Comparison of ENCODE assay signal across 13 cellular contexts in the genomic region with DNA sequence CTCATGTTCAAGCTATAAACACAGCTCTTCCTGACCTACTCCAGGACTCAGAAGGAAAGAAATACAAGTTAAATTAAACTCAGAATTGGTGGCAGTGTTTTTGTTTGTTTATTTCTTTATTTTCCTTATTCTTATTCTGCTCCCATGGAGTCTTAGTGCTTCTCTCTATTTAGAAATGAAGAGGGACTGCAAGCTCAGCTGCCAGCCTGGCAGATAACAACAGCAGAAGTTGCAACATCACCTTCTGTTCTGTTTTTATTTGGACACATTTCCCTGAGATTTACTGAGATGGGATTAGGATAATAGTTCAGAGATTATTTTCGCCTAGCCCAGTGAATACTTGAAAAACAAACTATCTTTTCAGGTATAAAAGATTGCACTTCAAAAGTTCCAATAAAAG.
"Had no signal": no experiment of that assay in that cellular context is flagged by ENCODE, and none has a peak within 500 bp of the region (broad histone marks: within the 10 kb centered on the region; RNA-seq: fewer than 3 reads in every experiment).

No MANE protein-coding gene starts in this region.

- H3K27me3 ChIP-seq: ascending aorta, breast epithelium, hepatocyte, right lobe of liver had no signal

- H3K9me3 ChIP-seq: ascending aorta, breast epithelium, right lobe of liver had no signal

- H3K4me1 ChIP-seq: ascending aorta, breast epithelium, right lobe of liver had no signal

- H3K27ac ChIP-seq: ascending aorta, breast epithelium, epithelial cell of prostate, hepatocyte, right lobe of liver had no signal

- H3K36me3 ChIP-seq: ascending aorta, breast epithelium, right lobe of liver had no signal

- DNase-seq: activated CD4-positive, alpha-beta T cell treated with anti-CD3 and anti-CD28 coated beads, Interleukin-2, amount 10 ng/mL, durations not matched to agents 7 days and 5 days; activated CD8-positive, alpha-beta memory T cell treated with anti-CD3 and anti-CD28 coated beads for 24 hours; activated naive CD4-positive, alpha-beta T cell; activated naive CD8-positive, alpha-beta T cell treated with anti-CD3 and anti-CD28 coated beads, Interleukin-2, amount 10 ng/mL, durations not matched to agents 7 days and 5 days; kidney; occipital lobe; right lobe of liver; stimulated activated CD4-positive, alpha-beta T cell treated with anti-CD3 and anti-CD28 coated beads, Interleukin-12 subunit alpha, Interleukin-12 subunit beta, amount 100 ng/mL, for 4 hours had no signal

- H3K4me3 ChIP-seq: ascending aorta, breast epithelium, hepatocyte, right lobe of liver had no signal

- ATAC-seq: stimulated activated effector memory CD8-positive, alpha-beta T cell treated with anti-CD3 and anti-CD28 coated beads, Interleukin-12 subunit alpha, Interleukin-12 subunit beta, amount 100 ng/mL, for 72 hours had no signal
